Comparison of ENCODE assay signal across 16 cellular contexts in the genomic region with DNA sequence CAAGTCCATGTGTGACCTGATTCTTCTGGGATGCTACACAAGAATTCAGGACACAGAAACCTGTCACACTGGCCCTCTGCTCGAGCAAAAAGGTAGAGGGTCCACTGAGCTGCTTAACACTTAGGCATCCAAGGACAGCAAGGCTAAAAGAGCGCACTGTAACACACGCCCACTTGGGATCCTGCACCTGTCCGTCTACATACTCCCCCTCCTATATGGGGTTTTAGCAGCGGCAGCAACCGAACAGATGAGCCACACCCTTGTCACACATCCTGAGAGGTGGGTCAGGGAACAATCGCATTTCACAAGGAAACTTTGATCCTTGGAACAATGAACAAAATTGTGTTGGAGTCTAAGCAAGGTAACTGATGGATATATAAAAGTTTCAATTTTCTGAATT. TPM values are rescaled to one million over a fixed set of nuclear protein-coding genes. Genes with fewer than 3 reads are reported as not detected.
A peak's percentile ranks its signal among the peaks of the same experiment; 100 is the strongest.
DNase-seq lines count a peak whose midpoint lies in the region; ATAC-seq and TF ChIP-seq lines count a peak whose summit lies in the region.
"Had no signal": no experiment of that assay in that cellular context is flagged by ENCODE, and none has a peak within 500 bp of the region (broad histone marks: within the 10 kb centered on the region; RNA-seq: fewer than 3 reads in every experiment).

No MANE protein-coding gene starts in this region.

- no peak for TF ChIP-seq CTCF in transverse colon (IDR thresholded peaks at IDR 0.05)
- no peak for TF ChIP-seq CTCF in GM10266 (IDR thresholded peaks at IDR 0.05; ENCODE audit: control insufficient read depth, insufficient read depth, low read depth, missing control alignments)

- peak; percentile 35 for DNase-seq in NCI-H146 treated with DMSO at 0.1 percent for 48 hours (lab: John Stamatoyannopoulos, UW; ENCODE audit: unreplicated experiment)
- peak; percentile 30 for DNase-seq in NCI-H748 treated with DMSO at 0.1 percent for 48 hours (lab: John Stamatoyannopoulos, UW)
- DNase-seq in left colon: peak; percentile 23 to 39
- DNase-seq in transverse colon: peak; percentile 11
- DNase-seq in GM10266 (ENCODE audit: extremely low spot score): no peak
- no peak for DNase-seq in OCI-M1 (lab: John Stamatoyannopoulos, UW)
- no peak for DNase-seq in midbrain (lab: John Stamatoyannopoulos, UW)
- DNase-seq: BE2C, COR-L47, DMS153, DMS79 treated with DMSO at 0.1 percent for 48 hours, EL, GOT3, H9 had no signal

- ATAC-seq in left colon: peak; percentile 100
- ATAC-seq: A549 had no signal

- TF ChIP-seq EP300 in transverse colon (IDR thresholded peaks at IDR 0.05; ENCODE audit: low read depth): no peak

- H3K27me3 ChIP-seq in transverse colon: no peaks in the 10 kb centered on the region
- H3K27me3 ChIP-seq: BE2C had no signal

- 40 to 61% methylated on average over 1 to 7 of the region's 7 CpGs for WGBS in transverse colon (ENCODE audit: low coverage in 1 of 2), 2 donors

- no peak overlapping the region for H3K27ac ChIP-seq in transverse colon
- H3K27ac ChIP-seq: A549, C4-2B had no signal

- no peaks in the 10 kb centered on the region for H3K4me1 ChIP-seq in transverse colon
- H3K4me1 ChIP-seq: A549, BE2C had no signal

- no peaks in the 10 kb centered on the region for H3K9me3 ChIP-seq in transverse colon
- H3K9me3 ChIP-seq: A549, BE2C had no signal

- no peak for TF ChIP-seq POLR2A in transverse colon (IDR thresholded peaks at IDR 0.05)

- in situ Hi-C loops in transverse colon (cut with MboI; ENCODE audit: low pct_ligation_motif_present in 1 of 4, low pct_unique_long_range_greater_than_20kb in 1 of 4, low sequenced_read_pairs in 3 of 4): no loop called here

- H3K4me3 ChIP-seq in transverse colon: no peak overlapping the region
- H3K4me3 ChIP-seq: A549 had no signal

- H3K36me3 ChIP-seq in transverse colon: no peaks in the 10 kb centered on the region
- H3K36me3 ChIP-seq: BE2C had no signal

- intact Hi-C loops in left colon (cut with DNase I, micrococcal nuclease): no loop called here
- intact Hi-C loops in transverse colon (cut with DNase I; ENCODE audit: low total_unique reads): no loop called here

RNA-seq across cellular contexts. Expression of a gene that starts 51.5 kb away (rescaled TPM):
- 1 to 10 TPM; 1.4 to 3.3 TPM for total RNA-seq in left colon
- 1 to 10 TPM; 1.1 to 8.1 (median 2.2) TPM for total RNA-seq in transverse colon

Comparison
In these comparisons a context has a peak if more than half of its experiments do, and no peak if none do; other contexts are left out.
1. DNase-seq: peak in NCI-H146 treated with DMSO at 0.1 percent for 48 hours (single experiment), NCI-H748 treated with DMSO at 0.1 percent for 48 hours (single experiment), left colon (2 of 2) and transverse colon (single experiment); none in GM10266 (single experiment), OCI-M1 (single experiment) and midbrain (single experiment).